Comparison of ENCODE assay signal across 24 cellular contexts in the genomic region with DNA sequence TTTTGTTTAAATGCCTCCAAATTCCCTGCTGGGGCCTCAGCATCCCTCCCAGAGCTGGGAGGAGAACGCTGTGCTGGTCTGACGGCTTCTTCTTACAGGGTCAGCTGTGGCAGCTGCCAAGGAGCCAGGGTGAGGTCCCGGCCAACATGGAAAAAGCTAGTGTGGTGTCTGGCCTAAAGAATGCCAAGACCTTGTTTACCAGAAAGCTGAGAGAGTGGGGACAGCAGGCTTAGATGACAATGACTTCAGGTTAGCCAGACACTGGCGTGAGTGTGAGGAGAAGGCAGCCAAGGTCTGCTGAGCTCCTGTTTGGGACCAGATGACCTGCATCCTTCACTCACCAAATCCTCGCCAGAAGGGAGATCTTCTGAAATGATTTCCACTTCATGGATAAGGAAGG.
"Had no signal": no experiment of that assay in that cellular context is flagged by ENCODE, and none has a peak within 500 bp of the region (broad histone marks: within the 10 kb centered on the region; RNA-seq: fewer than 3 reads in every experiment).

No MANE protein-coding gene starts in this region.

- H3K27ac ChIP-seq: brain microvascular endothelial cell, cardiac muscle cell, Peyer's patch, RWPE1, SJSA1 had no signal

- H3K4me1 Mint-ChIP-seq: activated CD8-positive, alpha-beta memory T cell treated with anti-CD3 and anti-CD28 coated beads, Interleukin-2, amount 10 ng/mL, durations not matched to agents 7 days and 5 days; activated naive CD8-positive, alpha-beta T cell treated with anti-CD3 and anti-CD28 coated beads for 36 hours had no signal

- H3K4me3 Mint-ChIP-seq: activated CD8-positive, alpha-beta memory T cell treated with anti-CD3 and anti-CD28 coated beads, Interleukin-2, amount 10 ng/mL, durations not matched to agents 7 days and 5 days; activated naive CD8-positive, alpha-beta T cell treated with anti-CD3 and anti-CD28 coated beads for 36 hours; activated T-cell treated with anti-CD3 and anti-CD28 coated beads, Interleukin-2, amount 50 U/mL, for 24 hours; T-helper 1 cell treated with Interleukin-12 subunit alpha and Interleukin-12 subunit beta and Interleukin-4 antibody, amounts not matched to agents 30 μg/mL and 1 μg/mL, for 36 hours; WTC11 had no signal

- H3K27ac Mint-ChIP-seq: activated CD8-positive, alpha-beta memory T cell treated with anti-CD3 and anti-CD28 coated beads, Interleukin-2, amount 10 ng/mL, durations not matched to agents 7 days and 5 days; activated naive CD8-positive, alpha-beta T cell treated with anti-CD3 and anti-CD28 coated beads for 36 hours; activated T-cell treated with anti-CD3 and anti-CD28 coated beads, Interleukin-2, amount 50 U/mL, for 24 hours; T-helper 1 cell treated with Interleukin-12 subunit alpha and Interleukin-12 subunit beta and Interleukin-4 antibody, amounts not matched to agents 30 μg/mL and 1 μg/mL, for 36 hours; WTC11 had no signal

- H3K36me3 ChIP-seq: brain microvascular endothelial cell, cardiac muscle cell, Peyer's patch, SJSA1 had no signal

- ATAC-seq: activated CD8-positive, alpha-beta memory T cell treated with anti-CD3 and anti-CD28 coated beads, Interleukin-2, amount 10 ng/mL, durations not matched to agents 7 days and 5 days; WTC11 had no signal

- DNase-seq: activated CD4-positive, alpha-beta T cell treated with anti-CD3 and anti-CD28 coated beads for 48 hours; activated CD4-positive, alpha-beta T cell treated with anti-CD3 and anti-CD28 coated beads, Interleukin-2, amount 50 U/mL, for 48 hours; activated CD4-positive, CD25-positive, alpha-beta regulatory T cell treated with anti-CD3 and anti-CD28 coated beads, Interleukin-2, amount 50 U/mL, for 72 hours; activated CD8-positive, alpha-beta memory T cell treated with anti-CD3 and anti-CD28 coated beads, Interleukin-2, amount 10 ng/mL, durations not matched to agents 7 days and 5 days; activated effector memory CD4-positive, alpha-beta T cell treated with anti-CD3 and anti-CD28 coated beads, Interleukin-2, amount 50 U/mL, for 16 hours; activated naive CD4-positive, alpha-beta T cell treated with Interleukin-2 at 50 U/mL for 16 hours; activated naive CD8-positive, alpha-beta T cell treated with anti-CD3 and anti-CD28 coated beads for 36 hours; activated T-cell treated with anti-CD3 and anti-CD28 coated beads, Interleukin-2, amount 50 U/mL, for 24 hours; brain microvascular endothelial cell; KG1; NCI-H1048; NCI-H1930; NCI-H2107; NCI-H345; NCI-H510A; NCI-H526 treated with DMSO at 0.1 percent for 48 hours; NCI-H82; Peyer's patch; Right ventricle myocardium superior had no signal

- H3K36me3 Mint-ChIP-seq: activated CD8-positive, alpha-beta memory T cell treated with anti-CD3 and anti-CD28 coated beads, Interleukin-2, amount 10 ng/mL, durations not matched to agents 7 days and 5 days; activated naive CD8-positive, alpha-beta T cell treated with anti-CD3 and anti-CD28 coated beads for 36 hours; WTC11 had no signal

- H3K4me1 ChIP-seq: SJSA1 had no signal

- H3K27me3 Mint-ChIP-seq: activated CD8-positive, alpha-beta memory T cell treated with anti-CD3 and anti-CD28 coated beads, Interleukin-2, amount 10 ng/mL, durations not matched to agents 7 days and 5 days; activated naive CD8-positive, alpha-beta T cell treated with anti-CD3 and anti-CD28 coated beads for 36 hours; activated T-cell treated with anti-CD3 and anti-CD28 coated beads, Interleukin-2, amount 50 U/mL, for 24 hours had no signal

- H3K4me3 ChIP-seq: cardiac muscle cell, Peyer's patch, SJSA1 had no signal

- H3K9me3 Mint-ChIP-seq: activated naive CD8-positive, alpha-beta T cell treated with anti-CD3 and anti-CD28 coated beads for 36 hours; activated T-cell treated with anti-CD3 and anti-CD28 coated beads, Interleukin-2, amount 50 U/mL, for 24 hours; T-helper 1 cell treated with Interleukin-12 subunit alpha and Interleukin-12 subunit beta and Interleukin-4 antibody, amounts not matched to agents 30 μg/mL and 1 μg/mL, for 36 hours; WTC11 had no signal

- H3K9me3 ChIP-seq: Peyer's patch, SJSA1 had no signal

- H3K27me3 ChIP-seq: brain microvascular endothelial cell, cardiac muscle cell, Peyer's patch, SJSA1 had no signal
